14 cellular contexts compared by ENCODE assay signal in genomic region chr19:33473644-33474305, GRCh38. TPM values are rescaled to one million over a fixed set of nuclear protein-coding genes. Genes with fewer than 3 reads are reported as not detected.
A peak's percentile ranks its signal among the peaks of the same experiment; 100 is the strongest.
DNase-seq lines count a peak whose midpoint lies in the region; ATAC-seq and TF ChIP-seq lines count a peak whose summit lies in the region.
"Had no signal": no experiment of that assay in that cellular context is flagged by ENCODE, and none has a peak within 500 bp of the region (broad histone marks: within the 10 kb centered on the region; RNA-seq: fewer than 3 reads in every experiment).

No MANE protein-coding gene starts in this region.

- CTCF ChIA-PET in RWPE1 (lab: Yijun Ruan, JAX), result no interaction called here

- no peak overlapping the region for H3K4me3 Mint-ChIP-seq in endodermal cell

- no peaks in the 10 kb centered on the region for H3K4me1 Mint-ChIP-seq in endodermal cell

- H3K9me3 Mint-ChIP-seq in endodermal cell, result no peaks in the 10 kb centered on the region

- H3K27me3 Mint-ChIP-seq in endodermal cell (ENCODE audit: insufficient read depth), result no peaks in the 10 kb centered on the region

- TF ChIP-seq CTCF in RWPE1 (conservative IDR thresholded peaks at IDR 0.05; ENCODE audit: low read depth) (no peak), endodermal cell (conservative IDR thresholded peaks at IDR 0.05) (no peak)

- ATAC-seq in GM21723 (IDR thresholded peaks at IDR 0.05; ENCODE audit: unreplicated experiment), result no peak
- ATAC-seq: K562 had no signal

- H3K36me3 Mint-ChIP-seq in endodermal cell (ENCODE audit: low read depth), result peaks cover 38% of the 10 kb centered on the region

- DNase-seq in GM03348 (ENCODE audit: low spot score), result peak; percentile 41
- peak; percentile 15 for DNase-seq in RWPE1 (ENCODE audit: low spot score)
- DNase-seq in endodermal cell, result peak; percentile 19
- peak; percentile 60 for DNase-seq in pulmonary artery endothelial cell (ENCODE audit: low read depth, low spot score)
- no peak for DNase-seq in T1000 (lab: John Stamatoyannopoulos, UW)
- no peak for DNase-seq in DMS79 (lab: John Stamatoyannopoulos, UW)
- DNase-seq in mesenteric fat pad (ENCODE audit: low spot score), result no peak
- DNase-seq: activated CD4-positive, alpha-beta T cell treated with anti-CD3 and anti-CD28 coated beads, Interleukin-2, amount 50 U/mL, for 48 hours; DMS 273 treated with DMSO at 0.1 percent for 48 hours; NCI-H2171; SHP77 had no signal

- peaks cover 2% of the 10 kb centered on the region for H3K9me3 ChIP-seq in endodermal cell (ENCODE audit: control insufficient read depth, low read length)
- H3K9me3 ChIP-seq: suprapubic skin had no signal

- WGBS in endodermal cell (ENCODE audit: insufficient coverage in 1 of 2, insufficient read length in 1 of 2), 2 experiments, result 93 to 97% methylated on average over 6 of the region's 6 CpGs

- H3K27ac ChIP-seq in RWPE1 (peak overlapping the region; percentile 39; the same call in 1 of the 2 replicates), endodermal cell (ENCODE audit: low read depth, low read length) (no peak overlapping the region)
- H3K27ac ChIP-seq: suprapubic skin had no signal

- H3K27me3 ChIP-seq in endodermal cell (ENCODE audit: control insufficient read depth, insufficient read depth, low read length, poor library complexity, severe bottlenecking), result no peaks in the 10 kb centered on the region
- H3K27me3 ChIP-seq: suprapubic skin had no signal

- POLR2A ChIA-PET in RWPE1 (lab: Yijun Ruan, JAX; ENCODE audit: low non-redundant PET), result no interaction called here

- H3K9ac ChIP-seq in endodermal cell (ENCODE audit: extremely low read depth, low read length, poor library complexity, severe bottlenecking), result no peak overlapping the region

- H3K4me1 ChIP-seq in endodermal cell (ENCODE audit: control insufficient read depth, insufficient read depth, low read length), result no peaks in the 10 kb centered on the region
- H3K4me1 ChIP-seq: suprapubic skin had no signal

- no peak overlapping the region for H3K4me3 ChIP-seq in endodermal cell (ENCODE audit: low read length)
- H3K4me3 ChIP-seq: K562, suprapubic skin had no signal

- H3K36me3 ChIP-seq in endodermal cell (ENCODE audit: control insufficient read depth, insufficient read depth, low read length), result peaks cover 15% of the 10 kb centered on the region

- H3K27ac Mint-ChIP-seq in endodermal cell, result no peak overlapping the region

RNA-seq across cellular contexts. Expression of gene PEPD, which starts 47.8 kb away (rescaled TPM):
- total RNA-seq in endodermal cell, result 10 to 100 TPM; 52.2 to 67.9 TPM
- polyA plus RNA-seq in endodermal cell (2013, experiment 1 of 2), result 54.0 TPM
- 42.9 TPM for polyA plus RNA-seq in endodermal cell (2013, experiment 2 of 2)
- 56.1 and 63.5 TPM in 2 replicates for total RNA-seq in pulmonary artery endothelial cell
- total RNA-seq in mesenteric fat pad, result 97.0 TPM

Comparison
In these comparisons a context has a peak if more than half of its experiments do, and no peak if none do; other contexts are left out.
1. DNase-seq: peak in GM03348 (single experiment), RWPE1 (single experiment), endodermal cell (single experiment) and pulmonary artery endothelial cell (single experiment); none in T1000 (single experiment), DMS79 (single experiment) and mesenteric fat pad (single experiment).